Comparison of ENCODE assay signal across 20 cellular contexts in genomic region chr11:2462092-2462985, GRCh38. TPM values are rescaled to one million over a fixed set of nuclear protein-coding genes. Genes with fewer than 3 reads are reported as not detected.
DNase-seq lines count a peak whose midpoint lies in the region; ATAC-seq, FAIRE-seq and TF ChIP-seq lines count a peak whose summit lies in the region.
"Had no signal": no experiment of that assay in that cellular context is flagged by ENCODE, and none has a peak within 500 bp of the region (broad histone marks: within the 10 kb centered on the region; RNA-seq: fewer than 3 reads in every experiment).

No MANE protein-coding gene starts in this region.

- no peak overlapping the region for H3K27ac Mint-ChIP-seq in activated CD8-positive, alpha-beta memory T cell treated with anti-CD3 and anti-CD28 coated beads, Interleukin-2, amount 10 ng/mL, durations not matched to agents 7 days and 5 days
- H3K27ac Mint-ChIP-seq: activated CD8-positive, alpha-beta T cell treated with anti-CD3 and anti-CD28 coated beads for 36 hours; nephron progenitor cell had no signal

- H3K27me3 Mint-ChIP-seq in activated CD8-positive, alpha-beta memory T cell treated with anti-CD3 and anti-CD28 coated beads, Interleukin-2, amount 10 ng/mL, durations not matched to agents 7 days and 5 days, result peaks cover under 1% of the 10 kb centered on the region
- H3K27me3 Mint-ChIP-seq: activated CD8-positive, alpha-beta T cell treated with anti-CD3 and anti-CD28 coated beads for 36 hours; stimulated activated naive CD8-positive, alpha-beta T cell treated with anti-CD3 and anti-CD28 coated beads, Interleukin-15, amount 100 ng/mL, for 72 hours had no signal

- no peak for TF ChIP-seq CTCF in kidney (IDR thresholded peaks at IDR 0.05; ENCODE audit: borderline replicate concordance, extremely low read depth, insufficient read depth)
- no peak for TF ChIP-seq CTCF in A673 (conservative IDR thresholded peaks at IDR 0.05; ENCODE audit: low read depth, low read length)

- intact Hi-C loops in kidney (cut with DNase I), result no loop called here
- intact Hi-C loops in sciatic nerve (cut with DNase I), result no loop called here
- intact Hi-C loops in A673 (cut with micrococcal nuclease; ENCODE audit: unreplicated experiment), result no loop called here

- no peak for ATAC-seq in activated CD8-positive, alpha-beta memory T cell treated with anti-CD3 and anti-CD28 coated beads, Interleukin-2, amount 10 ng/mL, durations not matched to agents 7 days and 5 days
- ATAC-seq in sciatic nerve (no peak), GM18873 (IDR thresholded peaks at IDR 0.05; ENCODE audit: low FRiP score, unreplicated experiment) (no peak)
- ATAC-seq: A549; activated CD8-positive, alpha-beta T cell treated with anti-CD3 and anti-CD28 coated beads for 36 hours; stimulated activated naive CD8-positive, alpha-beta T cell treated with anti-CD3 and anti-CD28 coated beads, Interleukin-15, amount 100 ng/mL, for 72 hours had no signal

- no peaks in the 10 kb centered on the region for H3K9me3 ChIP-seq in kidney (ENCODE audit: control insufficient read depth in 1 of 2, low read length in 2 of 2)
- H3K9me3 ChIP-seq in A673 (ENCODE audit: low read depth, low read length, poor library complexity, severe bottlenecking), result no peaks in the 10 kb centered on the region
- H3K9me3 ChIP-seq: A549, vagina had no signal

- peaks cover 16% of the 10 kb centered on the region for H3K4me1 Mint-ChIP-seq in activated CD8-positive, alpha-beta memory T cell treated with anti-CD3 and anti-CD28 coated beads, Interleukin-2, amount 10 ng/mL, durations not matched to agents 7 days and 5 days
- H3K4me1 Mint-ChIP-seq: nephron progenitor cell had no signal

- POLR2A ChIA-PET in A673 (lab: Charles Lee; ENCODE audit: low non-redundant PET), result no interaction called here

- no peak overlapping the region for H3K4me3 ChIP-seq in kidney (ENCODE audit: low read length in 2 of 2)
- no peak overlapping the region for H3K4me3 ChIP-seq in A673 (ENCODE audit: low read depth, low read length, poor library complexity, severe bottlenecking)
- H3K4me3 ChIP-seq: A549, vagina had no signal

- H3K27me3 ChIP-seq in A673 (replicated peaks; ENCODE audit: insufficient read depth, low read depth, low read length, poor library complexity), result no peaks in the 10 kb centered on the region
- H3K27me3 ChIP-seq: vagina had no signal

- H3K36me3 Mint-ChIP-seq in activated CD8-positive, alpha-beta memory T cell treated with anti-CD3 and anti-CD28 coated beads, Interleukin-2, amount 10 ng/mL, durations not matched to agents 7 days and 5 days, result no peaks in the 10 kb centered on the region

- CTCF ChIA-PET in activated CD8-positive, alpha-beta memory T cell treated with anti-CD3 and anti-CD28 coated beads, Interleukin-2, amount 10 ng/mL, durations not matched to agents 7 days and 5 days (lab: Charles Lee), result interaction anchor here (1.7 kb wide), 1 partner anchor 69 kb away, joined by 5 read pairs; no protein-coding TSS in a partner anchor
- CTCF ChIA-PET in A673 (lab: Charles Lee), result interaction anchor here (0.6 kb wide), 1 partner anchor 41 kb away, joined by 8 read pairs; no protein-coding TSS in a partner anchor

- peaks cover 8 to 35% of the 10 kb centered on the region in 2 donors for H3K4me1 ChIP-seq in kidney (ENCODE audit: control insufficient read depth in 1 of 2, insufficient read depth in 1 of 2, low read depth in 1 of 2, low read length in 2 of 2)
- H3K4me1 ChIP-seq in A673 (ENCODE audit: insufficient read depth, low read length, poor library complexity, severe bottlenecking), result no peaks in the 10 kb centered on the region
- H3K4me1 ChIP-seq: A549 had no signal

- no peak for FAIRE-seq in kidney (lab: Jason Lieb, UNC)
- FAIRE-seq: A549, endothelial cell of umbilical vein had no signal

- DNase-seq in activated CD8-positive, alpha-beta memory T cell treated with anti-CD3 and anti-CD28 coated beads for 24 hours, result peak; percentile 54
- no peak for DNase-seq in activated CD8-positive, alpha-beta memory T cell treated with anti-CD3 and anti-CD28 coated beads, Interleukin-2, amount 10 ng/mL, durations not matched to agents 7 days and 5 days
- DNase-seq in NAMALWA (ENCODE audit: low spot score) (peak; percentile 22), kidney (no peak), sciatic nerve (ENCODE audit: low spot score) (peak; percentile 50), NOMO-1 treated with dmso at 0.1 percent for 144 hours (lab: John Stamatoyannopoulos, UW; ENCODE audit: unreplicated experiment) (no peak), A673 (ENCODE audit: low spot score) (no peak)
- DNase-seq: activated CD8-positive, alpha-beta T cell treated with anti-CD3 and anti-CD28 coated beads for 36 hours; anterior cingulate cortex; hypothalamus; NCI-H1105; NCI-H774; nephron progenitor cell; stimulated activated naive CD8-positive, alpha-beta T cell treated with anti-CD3 and anti-CD28 coated beads, Interleukin-15, amount 100 ng/mL, for 72 hours; SW 1271 had no signal

- peak overlapping the region; percentile 95 to 97 for H3K27ac ChIP-seq in kidney (ENCODE audit: low read depth in 2 of 2, low read length in 2 of 2)
- H3K27ac ChIP-seq in A673 (ENCODE audit: low read depth, low read length, poor library complexity, severe bottlenecking), result no peak overlapping the region
- H3K27ac ChIP-seq: A549, vagina had no signal

- H3K9me3 Mint-ChIP-seq in activated CD8-positive, alpha-beta memory T cell treated with anti-CD3 and anti-CD28 coated beads, Interleukin-2, amount 10 ng/mL, durations not matched to agents 7 days and 5 days (ENCODE audit: low read depth), result no peaks in the 10 kb centered on the region
- H3K9me3 Mint-ChIP-seq: activated CD8-positive, alpha-beta T cell treated with anti-CD3 and anti-CD28 coated beads for 36 hours; nephron progenitor cell; stimulated activated naive CD8-positive, alpha-beta T cell treated with anti-CD3 and anti-CD28 coated beads, Interleukin-15, amount 100 ng/mL, for 72 hours had no signal

- H3K4me3 Mint-ChIP-seq in activated CD8-positive, alpha-beta memory T cell treated with anti-CD3 and anti-CD28 coated beads, Interleukin-2, amount 10 ng/mL, durations not matched to agents 7 days and 5 days, result no peak overlapping the region
- H3K4me3 Mint-ChIP-seq: activated CD8-positive, alpha-beta T cell treated with anti-CD3 and anti-CD28 coated beads for 36 hours; nephron progenitor cell had no signal

- no peaks in the 10 kb centered on the region for H3K36me3 ChIP-seq in kidney (ENCODE audit: control insufficient read depth in 1 of 2, insufficient read depth in 2 of 2, low read length in 2 of 2)
- H3K36me3 ChIP-seq in A673 (ENCODE audit: insufficient read depth, low read length, poor library complexity, severe bottlenecking), result no peaks in the 10 kb centered on the region
- H3K36me3 ChIP-seq: vagina had no signal

- peak overlapping the region in 1 of 2 donors; percentile 46 for H3K9ac ChIP-seq in kidney (ENCODE audit: low read length in 2 of 2)

- no TSS peak for BruUV-seq in A673 (replicated peaks; lab: Mats Ljungman, UMichigan)

RNA-seq across cellular contexts. Expression of gene KCNQ1, which starts 17.5 kb away (rescaled TPM):
- total RNA-seq in activated CD8-positive, alpha-beta memory T cell treated with anti-CD3 and anti-CD28 coated beads, Interleukin-2, amount 10 ng/mL, durations not matched to agents 7 days and 5 days, result 1 to 10 TPM; 4.3 to 9.2 TPM
- total RNA-seq in kidney (45.5 TPM), sciatic nerve (6.2 TPM), A673 (2021) (not detected in 2 replicates)
- 49.4 TPM for polyA plus RNA-seq in kidney (ENCODE audit: insufficient read depth, low read depth, low replicate concordance)
- total RNA-seq: fibroblast of villous mesenchyme had no signal

RNA-seq across cellular contexts. Expression of gene TRPM5, which starts 18.0 kb away (rescaled TPM):
- not detected for total RNA-seq in activated CD8-positive, alpha-beta memory T cell treated with anti-CD3 and anti-CD28 coated beads, Interleukin-2, amount 10 ng/mL, durations not matched to agents 7 days and 5 days
- total RNA-seq in kidney (0.25 TPM), sciatic nerve (not detected), A673 (2021) (not detected in 2 replicates)
- polyA plus RNA-seq in kidney (ENCODE audit: insufficient read depth, low read depth, low replicate concordance), result 0.69 TPM
- total RNA-seq: activated CD8-positive, alpha-beta T cell treated with anti-CD3 and anti-CD28 coated beads for 36 hours; endothelial cell of umbilical vein; fibroblast of villous mesenchyme; vagina had no signal
- polyA plus RNA-seq: A549, endothelial cell of umbilical vein had no signal

Comparison
In these comparisons a context has a peak if more than half of its experiments do, and no peak if none do; other contexts are left out.
1. DNase-seq: peak in activated CD8-positive, alpha-beta memory T cell treated with anti-CD3 and anti-CD28 coated beads for 24 hours (single experiment), NAMALWA (single experiment) and sciatic nerve (single experiment); none in activated CD8-positive, alpha-beta memory T cell treated with anti-CD3 and anti-CD28 coated beads, Interleukin-2, amount 10 ng/mL, durations not matched to agents 7 days and 5 days (single experiment), kidney (single experiment), NOMO-1 treated with dmso at 0.1 percent for 144 hours (single experiment) and A673 (single experiment).